ENCODE assay signal across 8 cellular contexts in the genomic region with DNA sequence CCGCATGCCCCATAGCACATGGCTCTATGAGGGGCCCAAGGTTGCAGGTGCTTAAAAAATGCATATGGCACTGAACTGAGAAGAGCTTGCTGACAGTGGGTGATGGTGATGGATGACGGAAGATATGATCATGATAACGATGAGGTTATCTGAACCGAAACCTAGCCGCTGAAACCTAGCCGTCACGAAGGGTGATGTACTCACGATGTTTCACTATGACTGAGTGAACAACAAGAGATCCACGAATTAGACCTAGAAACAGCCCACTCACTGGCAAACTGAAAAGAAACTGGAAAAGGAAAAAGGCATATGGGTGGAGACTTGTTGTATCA. TPM values are rescaled to one million over a fixed set of nuclear protein-coding genes. Genes with fewer than 3 reads are reported as not detected.
DNase-seq lines count a peak whose midpoint lies in the region; ATAC-seq, FAIRE-seq and TF ChIP-seq lines count a peak whose summit lies in the region.

No MANE protein-coding gene starts in this region.

- DNase-seq in GM12891 (ENCODE audit: insufficient read length, low spot score) (no peak), left ventricle myocardium superior (no peak), NCI-H2227 (lab: John Stamatoyannopoulos, UW; ENCODE audit: unreplicated experiment) (no peak), GF-D8 (lab: John Stamatoyannopoulos, UW) (no peak)
- DNase-seq in effector CD4-positive, alpha-beta T cell, result peak; percentile 8

- no peak for TF ChIP-seq POLR2A in GM12891 (IDR thresholded peaks at IDR 0.05; ENCODE audit: low read depth, low read length)

- ATAC-seq in GM21528 (IDR thresholded peaks at IDR 0.05; ENCODE audit: low FRiP score, unreplicated experiment) (peak; percentile 93), HG03571 (IDR thresholded peaks at IDR 0.05; ENCODE audit: unreplicated experiment) (peak; percentile 93), left ventricle myocardium superior (no peak), esophagus mucosa (no peak)

- peak; percentile 38 for FAIRE-seq in GM12891 (lab: Jason Lieb, UNC)

- intact Hi-C loops in left ventricle myocardium superior (cut with micrococcal nuclease), result no loop called here

TF ChIP-seq in GM12891, 5 proteins besides CTCF, POLR2A, EP300 and RAD21:
- TF ChIP-seq POU2F2 (IDR thresholded peaks at IDR 0.05; ENCODE audit: low read depth, low read length), result peak; percentile 84
- no peak for TF ChIP-seq PAX5 (IDR thresholded peaks at IDR 0.05; ENCODE audit: insufficient read depth, low read length, severe bottlenecking)

RNA-seq across cellular contexts. Expression of a gene that starts 57.6 kb away (rescaled TPM):
- polyA plus RNA-seq in GM12891 (2012; ENCODE audit: low read depth, missing spikeins), result 0.23 TPM
- total RNA-seq in left ventricle myocardium superior (104 TPM), esophagus mucosa (40.1 TPM)

Comparison
In these comparisons a context has a peak if more than half of its experiments do, and no peak if none do; other contexts are left out.
1. ATAC-seq: peak in GM21528 (single experiment) and HG03571 (single experiment); none in left ventricle myocardium superior (single experiment) and esophagus mucosa (single experiment).